25 cellular contexts compared by ENCODE assay signal in genomic region chrX:19640063-19640462, GRCh38.
"Had no signal": no experiment of that assay in that cellular context is flagged by ENCODE, and none has a peak within 500 bp of the region (broad histone marks: within the 10 kb centered on the region; RNA-seq: fewer than 3 reads in every experiment).

No MANE protein-coding gene starts in this region.

- H3K27ac Mint-ChIP-seq: activated CD8-positive, alpha-beta T cell treated with anti-CD3 and anti-CD28 coated beads for 36 hours; activated naive CD4-positive, alpha-beta T cell treated with anti-CD3 and anti-CD28 coated beads, Interleukin-2, amount 10 ng/mL, durations not matched to agents 7 days and 5 days; activated T-helper 2 cell treated with anti-CD3 and anti-CD28 coated beads, Interferon-gamma antibody, Interleukin-2, Interleukin-4, amounts not matched to agents 10 μg/mL and 5 μg/mL and 100 μg/mL, durations not matched to agents 14 hours and 24 hours and 36 hours had no signal

- H3K4me3 ChIP-seq: cardiac muscle cell had no signal

- DNase-seq: activated CD4-positive, alpha-beta T cell treated with anti-CD3 and anti-CD28 coated beads for 4 hours; activated CD8-positive, alpha-beta memory T cell treated with anti-CD3 and anti-CD28 coated beads, Interleukin-2, amount 50 U/mL, for 4 hours; activated CD8-positive, alpha-beta T cell treated with anti-CD3 and anti-CD28 coated beads for 36 hours; activated gamma-delta T cell treated with Interleukin-2 at 50 U/mL for 16 hours; activated naive CD4-positive, alpha-beta T cell treated with anti-CD3 and anti-CD28 coated beads, Interleukin-2, amount 10 ng/mL, durations not matched to agents 7 days and 5 days; activated naive CD8-positive, alpha-beta T cell treated with anti-CD3 and anti-CD28 coated beads for 36 hours; activated T-cell treated with anti-CD3 and anti-CD28 coated beads, Interleukin-2, amount 50 U/mL, for 72 hours; brain microvascular endothelial cell; cerebellar nuclear complex; KG1; NCI-H1092; NCI-H1417; NCI-H1694; NCI-H2029; NCI-H2107; NCI-H345; NCI-H510A; NCI-H526 treated with DMSO at 0.1 percent for 48 hours; NCI-H82; SHP77 treated with DMSO at 0.1 percent for 48 hours; T-cell had no signal

- H3K36me3 ChIP-seq: brain microvascular endothelial cell, cardiac muscle cell had no signal

- H3K4me3 Mint-ChIP-seq: activated CD8-positive, alpha-beta T cell treated with anti-CD3 and anti-CD28 coated beads for 36 hours; activated naive CD4-positive, alpha-beta T cell treated with anti-CD3 and anti-CD28 coated beads, Interleukin-2, amount 10 ng/mL, durations not matched to agents 7 days and 5 days; activated naive CD8-positive, alpha-beta T cell treated with anti-CD3 and anti-CD28 coated beads for 36 hours; activated T-cell treated with anti-CD3 and anti-CD28 coated beads, Interleukin-2, amount 50 U/mL, for 72 hours; T-cell had no signal

- H3K27me3 ChIP-seq: brain microvascular endothelial cell, cardiac muscle cell had no signal

- H3K9me3 Mint-ChIP-seq: activated CD8-positive, alpha-beta T cell treated with anti-CD3 and anti-CD28 coated beads for 36 hours; activated naive CD4-positive, alpha-beta T cell treated with anti-CD3 and anti-CD28 coated beads, Interleukin-2, amount 10 ng/mL, durations not matched to agents 7 days and 5 days; activated naive CD8-positive, alpha-beta T cell treated with anti-CD3 and anti-CD28 coated beads for 36 hours; activated T-cell treated with anti-CD3 and anti-CD28 coated beads, Interleukin-2, amount 50 U/mL, for 72 hours; activated T-helper 2 cell treated with anti-CD3 and anti-CD28 coated beads, Interferon-gamma antibody, Interleukin-2, Interleukin-4, amounts not matched to agents 10 μg/mL and 5 μg/mL and 100 μg/mL, durations not matched to agents 14 hours and 24 hours and 36 hours; T-cell had no signal

- ATAC-seq: activated CD4-positive, CD25-positive, alpha-beta regulatory T cell treated with anti-CD3 and anti-CD28 coated beads, Interleukin-2, amount 50 U/mL, for 24 hours; activated CD8-positive, alpha-beta T cell treated with anti-CD3 and anti-CD28 coated beads for 36 hours; activated T-cell treated with anti-CD3 and anti-CD28 coated beads, Interleukin-2, amount 50 U/mL, for 72 hours; T-cell had no signal

- FAIRE-seq: RCC 7860 had no signal

- H3K27ac ChIP-seq: brain microvascular endothelial cell, cardiac muscle cell had no signal

- H3K27me3 Mint-ChIP-seq: activated CD8-positive, alpha-beta T cell treated with anti-CD3 and anti-CD28 coated beads for 36 hours; activated naive CD4-positive, alpha-beta T cell treated with anti-CD3 and anti-CD28 coated beads, Interleukin-2, amount 10 ng/mL, durations not matched to agents 7 days and 5 days; activated naive CD8-positive, alpha-beta T cell treated with anti-CD3 and anti-CD28 coated beads for 36 hours; T-cell had no signal
